ENCODE assay signal across 8 cellular contexts in the genomic region with DNA sequence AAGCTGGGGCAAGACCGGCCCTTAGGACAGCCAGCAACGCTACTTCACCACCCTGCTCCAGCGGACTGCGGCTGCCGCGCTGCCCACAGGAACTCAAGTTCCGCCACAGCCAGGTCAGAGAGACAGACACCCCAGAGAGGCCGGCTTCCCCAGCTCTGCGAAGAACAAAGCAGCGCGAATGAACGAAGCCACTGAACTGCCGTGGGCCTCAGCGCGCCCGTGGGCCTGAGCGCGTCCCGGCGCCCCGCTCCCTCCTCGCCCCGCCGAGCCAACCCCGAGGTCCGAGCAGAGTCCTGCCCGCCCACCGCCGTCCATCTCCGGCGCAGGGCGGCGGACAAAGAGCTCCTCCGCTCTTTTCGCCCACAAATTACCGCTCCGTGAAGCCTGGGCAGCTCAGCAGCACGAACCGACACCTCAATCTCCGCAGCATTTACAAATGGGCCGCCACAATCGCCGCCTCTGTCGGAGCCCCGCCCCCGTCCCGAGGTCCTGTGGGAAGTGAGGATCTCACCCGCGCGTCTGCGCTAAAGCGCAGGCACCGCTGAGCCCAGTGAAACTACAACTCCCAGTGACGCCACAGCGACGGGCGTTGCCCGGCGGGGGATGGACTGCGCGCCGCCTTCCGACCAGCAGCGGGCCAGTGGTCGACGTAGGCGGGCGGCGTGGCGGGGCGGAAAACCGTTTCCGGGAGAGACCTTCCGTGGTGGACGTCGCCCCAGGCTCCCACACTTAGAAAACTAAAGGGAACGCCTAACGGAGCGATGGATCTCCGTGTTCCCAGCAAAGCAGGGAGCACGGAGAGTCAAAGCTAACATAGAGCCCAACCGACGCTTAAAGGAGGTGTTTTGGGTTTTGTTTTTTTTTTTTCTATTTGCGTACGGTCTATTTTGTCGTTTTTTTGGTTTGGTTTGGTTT.
DNase-seq lines count a peak whose midpoint lies in the region; ATAC-seq and TF ChIP-seq lines count a peak whose summit lies in the region.

No MANE protein-coding gene starts in this region.

- H3K27me3 ChIP-seq in BLaER1: no peaks in the 10 kb centered on the region

- peak overlapping the region; percentile 91 for H3K9ac ChIP-seq in BLaER1

- peak overlapping the region; percentile 99 for H3K4me3 Mint-ChIP-seq in activated CD4-positive, alpha-beta T cell treated with anti-CD3 and anti-CD28 coated beads, Interleukin-2, amount 10 ng/mL, durations not matched to agents 24 days and 14 days

- peak; percentile 51 for DNase-seq in GM19240 (ENCODE audit: insufficient read length, low spot score)
- peak; percentile 95 to 99 for DNase-seq in NCI-H526 (lab: John Stamatoyannopoulos, UW)
- peak; percentile 99 for DNase-seq in activated CD4-positive, alpha-beta T cell treated with anti-CD3 and anti-CD28 coated beads, Interleukin-2, amount 10 ng/mL, durations not matched to agents 24 days and 14 days
- DNase-seq in coronary artery (ENCODE audit: low spot score): peak; percentile 98
- peak; percentile 98 for DNase-seq in left colon
- DNase-seq in stimulated activated CD4-positive, alpha-beta T cell treated with anti-CD3 and anti-CD28 coated beads, Interleukin-1b, Interleukin-23, amount 100 ng/mL, for 4 hours (ENCODE audit: low read depth in 2 of 2): peak; percentile 83 to 89

- H3K4me3 ChIP-seq in BLaER1 (peak overlapping the region; percentile 95), coronary artery (peak overlapping the region; percentile 84)

- no peaks in the 10 kb centered on the region for H3K9me3 ChIP-seq in BLaER1

- H3K9me3 Mint-ChIP-seq in activated CD4-positive, alpha-beta T cell treated with anti-CD3 and anti-CD28 coated beads, Interleukin-2, amount 10 ng/mL, durations not matched to agents 24 days and 14 days: no peaks in the 10 kb centered on the region

- peaks cover 7% of the 10 kb centered on the region; the same call in 1 of the 2 replicates for H4K20me1 ChIP-seq in BLaER1

- intact Hi-C loops in activated CD4-positive, alpha-beta T cell treated with anti-CD3 and anti-CD28 coated beads, Interleukin-2, amount 10 ng/mL, durations not matched to agents 24 days and 14 days (cut with micrococcal nuclease): loop anchor here (2.0 to 5.0 kb wide), 3 partner anchors 26 to 410 kb away; partner anchors contain the start of genes NUP58 and PARP4
- intact Hi-C loops in left colon (cut with DNase I, micrococcal nuclease): no loop called here

- H3K4me1 Mint-ChIP-seq in activated CD4-positive, alpha-beta T cell treated with anti-CD3 and anti-CD28 coated beads, Interleukin-2, amount 10 ng/mL, durations not matched to agents 24 days and 14 days: peaks cover 21% of the 10 kb centered on the region

- H3K36me3 Mint-ChIP-seq in activated CD4-positive, alpha-beta T cell treated with anti-CD3 and anti-CD28 coated beads, Interleukin-2, amount 10 ng/mL, durations not matched to agents 24 days and 14 days (ENCODE audit: low read depth): peaks cover 4% of the 10 kb centered on the region

- H3K4me1 ChIP-seq in BLaER1: peaks cover 25% of the 10 kb centered on the region

- no peak for TF ChIP-seq CTCF in coronary artery (IDR thresholded peaks at IDR 0.05)

- peaks cover 11% of the 10 kb centered on the region for H3K27me3 Mint-ChIP-seq in activated CD4-positive, alpha-beta T cell treated with anti-CD3 and anti-CD28 coated beads, Interleukin-2, amount 10 ng/mL, durations not matched to agents 24 days and 14 days

- H3K27ac ChIP-seq in BLaER1: peak overlapping the region; percentile 88
- H3K27ac ChIP-seq in coronary artery: peak overlapping the region; percentile 89 to 96

- H3K4me2 ChIP-seq in BLaER1: peak overlapping the region; percentile 93

- peak; percentile 87 for ATAC-seq in HG03457 (IDR thresholded peaks at IDR 0.05; ENCODE audit: unreplicated experiment)
- ATAC-seq in left colon: peak; percentile 98

- peak overlapping the region; percentile 93 for H3K27ac Mint-ChIP-seq in activated CD4-positive, alpha-beta T cell treated with anti-CD3 and anti-CD28 coated beads, Interleukin-2, amount 10 ng/mL, durations not matched to agents 24 days and 14 days

- no peaks in the 10 kb centered on the region; the same call in 1 of the 2 replicates for H3K36me3 ChIP-seq in BLaER1

Comparison
In these comparisons a context has a peak if more than half of its experiments do, and no peak if none do; other contexts are left out.
1. Peak in every context shown above with its lines: DNase-seq, ATAC-seq, H3K4me3 ChIP-seq and H3K27ac ChIP-seq.